8 cellular contexts compared by ENCODE assay signal in genomic region chr1:40344597-40344996, GRCh38. TPM values are rescaled to one million over a fixed set of nuclear protein-coding genes. Genes with fewer than 3 reads are reported as not detected.
A peak's percentile ranks its signal among the peaks of the same experiment; 100 is the strongest.
DNase-seq lines count a peak whose midpoint lies in the region; ATAC-seq and TF ChIP-seq lines count a peak whose summit lies in the region.

No MANE protein-coding gene starts in this region.

- no peaks in the 10 kb centered on the region for H3K9me3 ChIP-seq in DOHH2 (ENCODE audit: control insufficient read depth, insufficient read depth, low read length)
- no peaks in the 10 kb centered on the region for H3K9me3 ChIP-seq in ascending aorta
- peaks cover 2% of the 10 kb centered on the region for H3K9me3 ChIP-seq in aorta (ENCODE audit: control insufficient read depth, low read length)

- H3K4me1 ChIP-seq in DOHH2 (ENCODE audit: control insufficient read depth, low read length): peaks cover 29% of the 10 kb centered on the region
- no peaks in the 10 kb centered on the region for H3K4me1 ChIP-seq in ascending aorta
- no peaks in the 10 kb centered on the region for H3K4me1 ChIP-seq in aorta (ENCODE audit: control insufficient read depth in 1 of 2, insufficient read depth in 2 of 2, low read length in 2 of 2)

- H3F3A ChIP-seq in DOHH2 (ENCODE audit: control insufficient read depth, insufficient read depth): no peaks in the 10 kb centered on the region

- H3K27me3 ChIP-seq in DOHH2 (ENCODE audit: control insufficient read depth, low read length) (no peaks in the 10 kb centered on the region), ascending aorta (no peaks in the 10 kb centered on the region), aorta (ENCODE audit: control insufficient read depth in 1 of 2, insufficient read depth in 2 of 2, low read length in 1 of 2) (no peaks in the 10 kb centered on the region)

- intact Hi-C loops in ascending aorta (cut with DNase I) (no loop called here), aorta (cut with DNase I) (loop anchor here in 1 of 2 donors (5.0 kb wide), 1 partner anchor 58 kb away; no protein-coding TSS in a partner anchor)

- no peaks in the 10 kb centered on the region for H3K36me3 ChIP-seq in DOHH2 (ENCODE audit: control insufficient read depth, low read length)
- H3K36me3 ChIP-seq in ascending aorta: no peaks in the 10 kb centered on the region
- H3K36me3 ChIP-seq in aorta (ENCODE audit: control insufficient read depth in 1 of 2, insufficient read depth in 2 of 2, low read length in 1 of 2): no peaks in the 10 kb centered on the region

- WGBS in aorta, 2 donors: 3 to 7% methylated on average over 6 of the region's 6 CpGs

- ATAC-seq in aorta (ENCODE audit: low FRiP score): peak; percentile 57
- no peak for ATAC-seq in HG03097 (IDR thresholded peaks at IDR 0.05; ENCODE audit: low FRiP score, unreplicated experiment)
- ATAC-seq in GM19467 (IDR thresholded peaks at IDR 0.05; ENCODE audit: unreplicated experiment): no peak
- ATAC-seq in GM21367 (IDR thresholded peaks at IDR 0.05; ENCODE audit: unreplicated experiment): no peak

- H4K20me1 ChIP-seq in DOHH2 (ENCODE audit: control insufficient read depth, insufficient read depth, low read depth, low read length): no peaks in the 10 kb centered on the region

- peak overlapping the region; percentile 48 for H3K4me2 ChIP-seq in DOHH2 (ENCODE audit: low read length)

- H3K27ac ChIP-seq in DOHH2 (ENCODE audit: low read depth, low read length) (no peak overlapping the region), ascending aorta (no peak overlapping the region), aorta (ENCODE audit: low read depth in 1 of 2, low read length in 2 of 2) (no peak overlapping the region)

- DNase-seq in NOMO-1 (lab: John Stamatoyannopoulos, UW; ENCODE audit: unreplicated experiment in 2 of 2) (peak; percentile 71 to 79), ascending aorta (ENCODE audit: low spot score in 2 of 2) (peak; percentile 26 to 77), medulla oblongata (ENCODE audit: extremely low spot score) (peak; percentile 68), aorta (peak in 1 of 2 donors; percentile 82)

- H3K4me3 ChIP-seq in DOHH2 (ENCODE audit: low read length) (peak overlapping the region; percentile 30), ascending aorta (peak overlapping the region in 1 of 2 donors; percentile 9), aorta (ENCODE audit: low read length in 2 of 2) (no peak overlapping the region)

- no peaks in the 10 kb centered on the region for H3K79me2 ChIP-seq in DOHH2 (ENCODE audit: control insufficient read depth, low read length)

- no peak for TF ChIP-seq CTCF in DOHH2 (IDR thresholded peaks at IDR 0.05; ENCODE audit: low read depth, low read length, poor library complexity, severe bottlenecking)
- no peak for TF ChIP-seq CTCF in ascending aorta (IDR thresholded peaks at IDR 0.05)

- no peaks in the 10 kb centered on the region for H3K9me2 ChIP-seq in DOHH2 (replicated peaks; ENCODE audit: control insufficient read depth, low read length)

RNA-seq across cellular contexts. Expression of gene COL9A2, which starts 27.5 kb away (rescaled TPM):
- total RNA-seq in ascending aorta: 4.5 TPM
- total RNA-seq in aorta: 10 to 100 TPM in 1 of 2 donors, 1 to 10 TPM in 1; 8.6 to 16.3 TPM
- polyA plus RNA-seq in aorta: 10 to 100 TPM; 10.1 to 27.7 TPM

RNA-seq across cellular contexts. Expression of gene SMAP2, which starts 28.9 kb away (rescaled TPM):
- total RNA-seq in ascending aorta (33.5 TPM), aorta (10 to 100 TPM; 36.9 to 42.2 TPM)
- 10 to 100 TPM; 10.4 to 33.3 TPM for polyA plus RNA-seq in aorta
